21 cellular contexts compared by ENCODE assay signal in genomic region chr17:72274632-72275031, GRCh38.
"Had no signal": no experiment of that assay in that cellular context is flagged by ENCODE, and none has a peak within 500 bp of the region (broad histone marks: within the 10 kb centered on the region; RNA-seq: fewer than 3 reads in every experiment).

No MANE protein-coding gene starts in this region.

- ATAC-seq: left colon; left lung; lower lobe of right lung; natural killer cell; right lobe of liver; stimulated activated memory B cell treated with anti-CD40 and anti-IgM and Interleukin-4, amounts not matched to agents 10 μg/mL and 1 μg/mL and 100 μg/mL, for 72 hours; stimulated activated naive CD8-positive, alpha-beta T cell treated with anti-CD3 and anti-CD28 coated beads, Interleukin-15, amount 100 ng/mL, for 72 hours had no signal

- DNase-seq: hippocampal formation; kidney glomerular epithelial cell; left colon; left lung; lower lobe of right lung; mammary epithelial cell; mesenchymal stem cell; naive B cell; natural killer cell; nephron progenitor cell; ovary; right lobe of liver; stimulated activated CD4-positive, alpha-beta T cell treated with anti-CD3 and anti-CD28 coated beads, Interleukin-1b, Interleukin-23, amount 100 ng/mL, for 48 hours; stimulated activated CD4-positive, alpha-beta T cell treated with anti-CD3 and anti-CD28 coated beads, Interleukin-2, amount 100 ng/mL, for 48 hours; stimulated activated CD4-positive, alpha-beta T cell treated with anti-CD3 and anti-CD28 coated beads, Interleukin-4, amount 100 ng/mL, for 4 hours; stimulated activated CD8-positive, alpha-beta memory T cell treated with anti-CD3 and anti-CD28 coated beads, Interleukin-4, amount 100 ng/mL, for 48 hours; stimulated activated naive CD4-positive, alpha-beta T cell treated with Interleukin-2 at 50 U/mL for 16 hours; stimulated activated naive CD8-positive, alpha-beta T cell treated with anti-CD3 and anti-CD28 coated beads, Interleukin-15, amount 100 ng/mL, for 72 hours; substantia nigra; uterus had no signal
